In the genomic region with DNA sequence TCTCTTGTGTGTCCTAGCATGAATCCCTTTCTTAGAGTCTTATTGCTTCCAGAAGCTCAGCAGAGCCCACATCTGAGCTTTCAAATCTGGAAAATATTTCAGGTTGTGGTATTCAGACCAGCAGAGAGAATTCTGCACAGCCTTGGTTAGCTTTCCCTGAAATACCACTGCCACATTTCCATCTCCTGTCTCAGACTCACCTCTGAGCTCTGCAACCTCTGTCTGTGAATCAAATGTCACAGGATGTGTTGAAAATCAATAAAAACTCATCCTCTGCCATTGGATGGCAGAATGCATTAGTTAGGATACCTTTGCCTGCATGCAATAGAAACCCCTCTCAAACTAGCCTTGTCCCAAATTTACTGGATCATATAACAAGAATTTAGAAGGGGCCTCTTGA, we compare ENCODE assay signal across 28 cellular contexts. TPM values are rescaled to one million over a fixed set of nuclear protein-coding genes. Genes with fewer than 3 reads are reported as not detected.
A peak's percentile ranks its signal among the peaks of the same experiment; 100 is the strongest.
DNase-seq lines count a peak whose midpoint lies in the region; ATAC-seq, FAIRE-seq and TF ChIP-seq lines count a peak whose summit lies in the region.
"Had no signal": no experiment of that assay in that cellular context is flagged by ENCODE, and none has a peak within 500 bp of the region (broad histone marks: within the 10 kb centered on the region; RNA-seq: fewer than 3 reads in every experiment).

No MANE protein-coding gene starts in this region.

- CTCF ChIA-PET in activated CD4-positive, alpha-beta T cell treated with anti-CD3 and anti-CD28 coated beads, Interleukin-2, amount 10 ng/mL, durations not matched to agents 7 days and 5 days (lab: Charles Lee), result interaction anchor here (0.6 to 1.5 kb wide), 3 partner anchors 11 to 796 kb away, joined by 3 to 7 read pairs (median 5); no protein-coding TSS in a partner anchor

- peak; percentile 62 for FAIRE-seq in bronchial epithelial cell (lab: Jason Lieb, UNC)
- FAIRE-seq: A549, D721Med, GM12878, GM19239, H54 had no signal

- no peak overlapping the region for H2AFZ ChIP-seq in smooth muscle cell (ENCODE audit: low read depth)

- POLR2A ChIA-PET in activated CD4-positive, alpha-beta T cell treated with anti-CD3 and anti-CD28 coated beads, Interleukin-2, amount 10 ng/mL, durations not matched to agents 7 days and 5 days (lab: Charles Lee), result no interaction called here
- POLR2A ChIA-PET in activated naive CD8-positive, alpha-beta T cell treated with anti-CD3 and anti-CD28 coated beads, Interleukin-2, amount 10 ng/mL, durations not matched to agents 7 days and 5 days (lab: Charles Lee), result interaction anchor here (1.4 to 2.9 kb wide), 3 partner anchors 14 to 69 kb away, joined by 4 to 24 read pairs (median 5); a partner anchor contains a TSS

- ATAC-seq in activated naive CD8-positive, alpha-beta T cell treated with anti-CD3 and anti-CD28 coated beads, Interleukin-2, amount 10 ng/mL, durations not matched to agents 7 days and 5 days (ENCODE audit: low read depth), result peak; percentile 49
- no peak for ATAC-seq in activated T-cell treated with anti-CD3 and anti-CD28 coated beads, Interleukin-2, amount 50 U/mL, for 4 hours
- ATAC-seq in HG02981 (IDR thresholded peaks at IDR 0.05; ENCODE audit: unreplicated experiment), result no peak
- ATAC-seq: A549, GM12878 had no signal

- H3K4me3 Mint-ChIP-seq in activated CD4-positive, alpha-beta T cell treated with anti-CD3 and anti-CD28 coated beads, Interleukin-2, amount 10 ng/mL, durations not matched to agents 24 days and 14 days, result no peak overlapping the region
- H3K4me3 Mint-ChIP-seq in activated CD4-positive, alpha-beta T cell treated with anti-CD3 and anti-CD28 coated beads, Interleukin-2, amount 10 ng/mL, durations not matched to agents 7 days and 5 days, result no peak overlapping the region
- H3K4me3 Mint-ChIP-seq in activated naive CD8-positive, alpha-beta T cell treated with anti-CD3 and anti-CD28 coated beads, Interleukin-2, amount 10 ng/mL, durations not matched to agents 7 days and 5 days, result no peak overlapping the region
- no peak overlapping the region for H3K4me3 Mint-ChIP-seq in activated naive CD8-positive, alpha-beta T cell treated with anti-CD3 and anti-CD28 coated beads for 36 hours
- no peak overlapping the region for H3K4me3 Mint-ChIP-seq in activated T-cell treated with anti-CD3 and anti-CD28 coated beads, Interleukin-2, amount 50 U/mL, for 4 hours
- H3K4me3 Mint-ChIP-seq: CD14-positive monocyte; CD4-positive, alpha-beta T cell; CD8-positive, alpha-beta memory T cell; HFFc6 had no signal

- no peak for TF ChIP-seq CTCF in bronchial epithelial cell (IDR thresholded peaks at IDR 0.05; ENCODE audit: insufficient read depth, low read length, severe bottlenecking)
- TF ChIP-seq CTCF in smooth muscle cell (IDR thresholded peaks at IDR 0.05; ENCODE audit: borderline replicate concordance, insufficient read depth, poor library complexity, severe bottlenecking), result no peak

- no peaks in the 10 kb centered on the region for H3K27me3 ChIP-seq in bronchial epithelial cell (ENCODE audit: control insufficient read depth, insufficient read depth, low read length)
- no peaks in the 10 kb centered on the region for H3K27me3 ChIP-seq in smooth muscle cell (ENCODE audit: low read depth)
- H3K27me3 ChIP-seq: BE2C; BLaER1 treated with 17β-estradiol and CSF1 and Interleukin-3, amounts not matched to agents 10 nM and 100 nM had no signal

- peaks cover 11% of the 10 kb centered on the region for H3K36me3 Mint-ChIP-seq in activated CD4-positive, alpha-beta T cell treated with anti-CD3 and anti-CD28 coated beads, Interleukin-2, amount 10 ng/mL, durations not matched to agents 24 days and 14 days (ENCODE audit: low read depth)
- H3K36me3 Mint-ChIP-seq in activated CD4-positive, alpha-beta T cell treated with anti-CD3 and anti-CD28 coated beads, Interleukin-2, amount 10 ng/mL, durations not matched to agents 7 days and 5 days (ENCODE audit: low read depth), result peaks cover 4% of the 10 kb centered on the region
- peaks cover 11% of the 10 kb centered on the region for H3K36me3 Mint-ChIP-seq in activated naive CD8-positive, alpha-beta T cell treated with anti-CD3 and anti-CD28 coated beads, Interleukin-2, amount 10 ng/mL, durations not matched to agents 7 days and 5 days
- peaks cover 8% of the 10 kb centered on the region for H3K36me3 Mint-ChIP-seq in activated naive CD8-positive, alpha-beta T cell treated with anti-CD3 and anti-CD28 coated beads for 36 hours
- H3K36me3 Mint-ChIP-seq in activated T-cell treated with anti-CD3 and anti-CD28 coated beads, Interleukin-2, amount 50 U/mL, for 4 hours (ENCODE audit: insufficient read depth), result peaks cover 4% of the 10 kb centered on the region
- H3K36me3 Mint-ChIP-seq: CD14-positive monocyte had no signal

- no peak overlapping the region for H3K9ac ChIP-seq in smooth muscle cell (ENCODE audit: low read depth)
- H3K9ac ChIP-seq: BLaER1 treated with 17β-estradiol and CSF1 and Interleukin-3, amounts not matched to agents 10 nM and 100 nM had no signal

- H3K4me1 ChIP-seq in smooth muscle cell (ENCODE audit: low read depth), result peaks cover 34% of the 10 kb centered on the region
- H3K4me1 ChIP-seq: HAP-1 had no signal

- H3K36me3 ChIP-seq in bronchial epithelial cell (ENCODE audit: control insufficient read depth, insufficient read depth, low read length) (no peaks in the 10 kb centered on the region), smooth muscle cell (ENCODE audit: low read depth) (no peaks in the 10 kb centered on the region)
- H3K36me3 ChIP-seq: BE2C, HAP-1 had no signal

- H3F3A ChIP-seq in smooth muscle cell (ENCODE audit: low read depth), result peaks cover 64% of the 10 kb centered on the region

- no peaks in the 10 kb centered on the region for H3K9me3 Mint-ChIP-seq in activated CD4-positive, alpha-beta T cell treated with anti-CD3 and anti-CD28 coated beads, Interleukin-2, amount 10 ng/mL, durations not matched to agents 24 days and 14 days
- H3K9me3 Mint-ChIP-seq in activated CD4-positive, alpha-beta T cell treated with anti-CD3 and anti-CD28 coated beads, Interleukin-2, amount 10 ng/mL, durations not matched to agents 7 days and 5 days, result no peaks in the 10 kb centered on the region
- H3K9me3 Mint-ChIP-seq in activated naive CD8-positive, alpha-beta T cell treated with anti-CD3 and anti-CD28 coated beads, Interleukin-2, amount 10 ng/mL, durations not matched to agents 7 days and 5 days, result peaks cover 3% of the 10 kb centered on the region
- H3K9me3 Mint-ChIP-seq in activated naive CD8-positive, alpha-beta T cell treated with anti-CD3 and anti-CD28 coated beads for 36 hours, result no peaks in the 10 kb centered on the region
- no peaks in the 10 kb centered on the region for H3K9me3 Mint-ChIP-seq in activated T-cell treated with anti-CD3 and anti-CD28 coated beads, Interleukin-2, amount 50 U/mL, for 4 hours
- H3K9me3 Mint-ChIP-seq: CD14-positive monocyte; CD8-positive, alpha-beta memory T cell; HFFc6 had no signal

- peak; percentile 52 for DNase-seq in activated CD4-positive, alpha-beta T cell treated with anti-CD3 and anti-CD28 coated beads, Interleukin-2, amount 10 ng/mL, durations not matched to agents 24 days and 14 days
- DNase-seq in activated CD4-positive, alpha-beta T cell treated with anti-CD3 and anti-CD28 coated beads, Interleukin-2, amount 10 ng/mL, durations not matched to agents 7 days and 5 days, result no peak
- DNase-seq in activated naive CD8-positive, alpha-beta T cell treated with anti-CD3 and anti-CD28 coated beads, Interleukin-2, amount 10 ng/mL, durations not matched to agents 7 days and 5 days, result no peak
- DNase-seq in activated naive CD8-positive, alpha-beta T cell treated with anti-CD3 and anti-CD28 coated beads for 36 hours, result no peak
- no peak for DNase-seq in bronchial epithelial cell (ENCODE audit: low read depth)
- DNase-seq in smooth muscle cell (lab: John Stamatoyannopoulos, UW; ENCODE audit: unreplicated experiment), result no peak
- DNase-seq in activated T-cell treated with anti-CD3 and anti-CD28 coated beads, Interleukin-2, amount 50 U/mL, for 4 hours, result no peak
- DNase-seq: 8988T; ACHN; AML-193; BE2C; CD4-positive, alpha-beta T cell; CD8-positive, alpha-beta memory T cell; DMS 273 treated with DMSO at 0.1 percent for 48 hours; DMS79; EL; GDM1; GOT3; HFFc6 had no signal

- no peaks in the 10 kb centered on the region for H3K9me3 ChIP-seq in smooth muscle cell (replicated peaks; ENCODE audit: low read depth)
- H3K9me3 ChIP-seq: A549; BE2C; BLaER1 treated with 17β-estradiol and CSF1 and Interleukin-3, amounts not matched to agents 10 nM and 100 nM; HAP-1 had no signal

- H3K27me3 Mint-ChIP-seq in activated CD4-positive, alpha-beta T cell treated with anti-CD3 and anti-CD28 coated beads, Interleukin-2, amount 10 ng/mL, durations not matched to agents 24 days and 14 days, result peaks cover 5% of the 10 kb centered on the region
- peaks cover 5% of the 10 kb centered on the region for H3K27me3 Mint-ChIP-seq in activated CD4-positive, alpha-beta T cell treated with anti-CD3 and anti-CD28 coated beads, Interleukin-2, amount 10 ng/mL, durations not matched to agents 7 days and 5 days
- H3K27me3 Mint-ChIP-seq in activated naive CD8-positive, alpha-beta T cell treated with anti-CD3 and anti-CD28 coated beads, Interleukin-2, amount 10 ng/mL, durations not matched to agents 7 days and 5 days, result peaks cover 6% of the 10 kb centered on the region
- no peaks in the 10 kb centered on the region for H3K27me3 Mint-ChIP-seq in activated naive CD8-positive, alpha-beta T cell treated with anti-CD3 and anti-CD28 coated beads for 36 hours
- H3K27me3 Mint-ChIP-seq in activated T-cell treated with anti-CD3 and anti-CD28 coated beads, Interleukin-2, amount 50 U/mL, for 4 hours (ENCODE audit: low read depth), result peaks cover 2% of the 10 kb centered on the region
- H3K27me3 Mint-ChIP-seq: CD4-positive, alpha-beta T cell had no signal

- H3K27ac Mint-ChIP-seq in activated CD4-positive, alpha-beta T cell treated with anti-CD3 and anti-CD28 coated beads, Interleukin-2, amount 10 ng/mL, durations not matched to agents 24 days and 14 days, result peak overlapping the region; percentile 24
- H3K27ac Mint-ChIP-seq in activated CD4-positive, alpha-beta T cell treated with anti-CD3 and anti-CD28 coated beads, Interleukin-2, amount 10 ng/mL, durations not matched to agents 7 days and 5 days, result no peak overlapping the region
- peak overlapping the region; percentile 13 for H3K27ac Mint-ChIP-seq in activated naive CD8-positive, alpha-beta T cell treated with anti-CD3 and anti-CD28 coated beads, Interleukin-2, amount 10 ng/mL, durations not matched to agents 7 days and 5 days
- H3K27ac Mint-ChIP-seq in activated naive CD8-positive, alpha-beta T cell treated with anti-CD3 and anti-CD28 coated beads for 36 hours, result no peak overlapping the region
- H3K27ac Mint-ChIP-seq: CD14-positive monocyte; CD4-positive, alpha-beta T cell; CD8-positive, alpha-beta memory T cell; HFFc6 had no signal

- peak overlapping the region; percentile 86 for H3K27ac ChIP-seq in smooth muscle cell (ENCODE audit: low read depth)
- H3K27ac ChIP-seq: A549; BLaER1 treated with 17β-estradiol and CSF1 and Interleukin-3, amounts not matched to agents 10 nM and 100 nM had no signal

- no peaks in the 10 kb centered on the region for H3K79me2 ChIP-seq in smooth muscle cell (ENCODE audit: low read depth)

- no peak overlapping the region for H3K4me3 ChIP-seq in bronchial epithelial cell (ENCODE audit: low read depth, low read length)
- H3K4me3 ChIP-seq in smooth muscle cell, result no peak overlapping the region
- H3K4me3 ChIP-seq: A549; BLaER1 treated with 17β-estradiol and CSF1 and Interleukin-3, amounts not matched to agents 10 nM and 100 nM; GM12878; HAP-1 had no signal

- peaks cover 11% of the 10 kb centered on the region for H3K4me1 Mint-ChIP-seq in activated CD4-positive, alpha-beta T cell treated with anti-CD3 and anti-CD28 coated beads, Interleukin-2, amount 10 ng/mL, durations not matched to agents 24 days and 14 days
- peaks cover 9% of the 10 kb centered on the region for H3K4me1 Mint-ChIP-seq in activated CD4-positive, alpha-beta T cell treated with anti-CD3 and anti-CD28 coated beads, Interleukin-2, amount 10 ng/mL, durations not matched to agents 7 days and 5 days
- peaks cover 19% of the 10 kb centered on the region for H3K4me1 Mint-ChIP-seq in activated naive CD8-positive, alpha-beta T cell treated with anti-CD3 and anti-CD28 coated beads, Interleukin-2, amount 10 ng/mL, durations not matched to agents 7 days and 5 days
- H3K4me1 Mint-ChIP-seq in activated naive CD8-positive, alpha-beta T cell treated with anti-CD3 and anti-CD28 coated beads for 36 hours, result peaks cover 21% of the 10 kb centered on the region
- H3K4me1 Mint-ChIP-seq in activated T-cell treated with anti-CD3 and anti-CD28 coated beads, Interleukin-2, amount 50 U/mL, for 4 hours (ENCODE audit: low read depth), result no peaks in the 10 kb centered on the region

- no peaks in the 10 kb centered on the region for H4K20me1 ChIP-seq in smooth muscle cell (ENCODE audit: low read depth)
- H4K20me1 ChIP-seq: BLaER1 treated with 17β-estradiol and CSF1 and Interleukin-3, amounts not matched to agents 10 nM and 100 nM had no signal

- intact Hi-C loops in activated CD4-positive, alpha-beta T cell treated with anti-CD3 and anti-CD28 coated beads, Interleukin-2, amount 10 ng/mL, durations not matched to agents 24 days and 14 days (cut with micrococcal nuclease), result no loop called here

- no peak overlapping the region for H3K4me2 ChIP-seq in smooth muscle cell
- H3K4me2 ChIP-seq: A549; BLaER1 treated with 17β-estradiol and CSF1 and Interleukin-3, amounts not matched to agents 10 nM and 100 nM had no signal

RNA-seq across cellular contexts. Expression of a gene that starts 47.7 kb away (rescaled TPM):
- 34.1 and 34.3 TPM in 2 replicates for total RNA-seq in activated CD4-positive, alpha-beta T cell treated with anti-CD3 and anti-CD28 coated beads, Interleukin-2, amount 10 ng/mL, durations not matched to agents 24 days and 14 days
- total RNA-seq in activated CD4-positive, alpha-beta T cell treated with anti-CD3 and anti-CD28 coated beads, Interleukin-2, amount 10 ng/mL, durations not matched to agents 7 days and 5 days, result 10 to 100 TPM; 15.8 to 16.8 TPM
- total RNA-seq in activated naive CD8-positive, alpha-beta T cell treated with anti-CD3 and anti-CD28 coated beads, Interleukin-2, amount 10 ng/mL, durations not matched to agents 7 days and 5 days, result 10 to 100 TPM; 23.8 TPM
- total RNA-seq in activated naive CD8-positive, alpha-beta T cell treated with anti-CD3 and anti-CD28 coated beads for 36 hours, result 10 to 100 TPM; 21.5 to 22.1 TPM
- total RNA-seq in bronchial epithelial cell, result 41.1 and 44.8 TPM in 2 replicates
- total RNA-seq in smooth muscle cell, result 124 and 125 TPM in 2 replicates
- 44.8 and 46.7 TPM in 2 replicates for polyA plus RNA-seq in smooth muscle cell
- total RNA-seq in activated T-cell treated with anti-CD3 and anti-CD28 coated beads, Interleukin-2, amount 50 U/mL, for 4 hours, result 10 to 100 TPM; 15.1 to 30.4 (median 21.0) TPM

Comparison
In these comparisons a context has a peak if more than half of its experiments do, and no peak if none do; other contexts are left out.
1. H3K27ac Mint-ChIP-seq: peak in activated CD4-positive, alpha-beta T cell treated with anti-CD3 and anti-CD28 coated beads, Interleukin-2, amount 10 ng/mL, durations not matched to agents 24 days and 14 days (single experiment) and activated naive CD8-positive, alpha-beta T cell treated with anti-CD3 and anti-CD28 coated beads, Interleukin-2, amount 10 ng/mL, durations not matched to agents 7 days and 5 days (single experiment); none in activated CD4-positive, alpha-beta T cell treated with anti-CD3 and anti-CD28 coated beads, Interleukin-2, amount 10 ng/mL, durations not matched to agents 7 days and 5 days (single experiment) and activated naive CD8-positive, alpha-beta T cell treated with anti-CD3 and anti-CD28 coated beads for 36 hours (single experiment).